In genomic region chr1:64223329-64224151, GRCh38 we compare ENCODE assay signal across 10 cellular contexts. TPM values are rescaled to one million over a fixed set of nuclear protein-coding genes. Genes with fewer than 3 reads are reported as not detected.
DNase-seq lines count a peak whose midpoint lies in the region; ATAC-seq and TF ChIP-seq lines count a peak whose summit lies in the region.
"Had no signal": no experiment of that assay in that cellular context is flagged by ENCODE, and none has a peak within 500 bp of the region (broad histone marks: within the 10 kb centered on the region; RNA-seq: fewer than 3 reads in every experiment).

No MANE protein-coding gene starts in this region.

- intact Hi-C loops in left lung (cut with DNase I) = no loop called here

- H3K27ac ChIP-seq in RWPE2 (ENCODE audit: poor library complexity, severe bottlenecking) (no peak overlapping the region), left lung (no peak overlapping the region)
- H3K27ac ChIP-seq: HL-60 had no signal

- H3K4me1 ChIP-seq in RWPE2 (ENCODE audit: insufficient read depth, poor library complexity, severe bottlenecking) (no peaks in the 10 kb centered on the region), left lung (no peaks in the 10 kb centered on the region)

- DNase-seq in RWPE2 (ENCODE audit: low spot score) (no peak), left lung (no peak), RPMI8226 (no peak), NCI-H2227 treated with DMSO at 0.1 percent for 48 hours (lab: John Stamatoyannopoulos, UW) (no peak), NCI-H2107 (lab: John Stamatoyannopoulos, UW) (no peak), pons (ENCODE audit: low spot score) (no peak)
- DNase-seq: left cardiac atrium had no signal

- H3K4me3 ChIP-seq in RWPE2 (ENCODE audit: severe bottlenecking) (no peak overlapping the region), left lung (no peak overlapping the region)

- H3K36me3 ChIP-seq in RWPE2 (ENCODE audit: low read depth) (no peaks in the 10 kb centered on the region), left lung (no peaks in the 10 kb centered on the region)

- H3K9me3 ChIP-seq in RWPE2 (ENCODE audit: severe bottlenecking) = no peaks in the 10 kb centered on the region
- no peaks in the 10 kb centered on the region for H3K9me3 ChIP-seq in left lung

- TF ChIP-seq CTCF in RWPE2 (IDR thresholded peaks at IDR 0.05; ENCODE audit: poor library complexity, severe bottlenecking) (no peak), left lung (IDR thresholded peaks at IDR 0.05) (no peak)

- H3K27me3 ChIP-seq in RWPE2 (ENCODE audit: insufficient read depth, poor library complexity, severe bottlenecking) (no peaks in the 10 kb centered on the region), left lung (no peaks in the 10 kb centered on the region)

- ATAC-seq in GM18511 (IDR thresholded peaks at IDR 0.05; ENCODE audit: unreplicated experiment) (peak; percentile 85), HG02759 (IDR thresholded peaks at IDR 0.05; ENCODE audit: unreplicated experiment) (peak; percentile 47), RWPE2 (ENCODE audit: low read depth) (peak; percentile 75), left lung (peak; percentile 39)

RNA-seq across cellular contexts. Expression of gene UBE2U, which starts 20.1 kb away (rescaled TPM):
- not detected for total RNA-seq in left lung
- total RNA-seq: left cardiac atrium had no signal
